Comparison of ENCODE assay signal across 1 cellular context in the genomic region with DNA sequence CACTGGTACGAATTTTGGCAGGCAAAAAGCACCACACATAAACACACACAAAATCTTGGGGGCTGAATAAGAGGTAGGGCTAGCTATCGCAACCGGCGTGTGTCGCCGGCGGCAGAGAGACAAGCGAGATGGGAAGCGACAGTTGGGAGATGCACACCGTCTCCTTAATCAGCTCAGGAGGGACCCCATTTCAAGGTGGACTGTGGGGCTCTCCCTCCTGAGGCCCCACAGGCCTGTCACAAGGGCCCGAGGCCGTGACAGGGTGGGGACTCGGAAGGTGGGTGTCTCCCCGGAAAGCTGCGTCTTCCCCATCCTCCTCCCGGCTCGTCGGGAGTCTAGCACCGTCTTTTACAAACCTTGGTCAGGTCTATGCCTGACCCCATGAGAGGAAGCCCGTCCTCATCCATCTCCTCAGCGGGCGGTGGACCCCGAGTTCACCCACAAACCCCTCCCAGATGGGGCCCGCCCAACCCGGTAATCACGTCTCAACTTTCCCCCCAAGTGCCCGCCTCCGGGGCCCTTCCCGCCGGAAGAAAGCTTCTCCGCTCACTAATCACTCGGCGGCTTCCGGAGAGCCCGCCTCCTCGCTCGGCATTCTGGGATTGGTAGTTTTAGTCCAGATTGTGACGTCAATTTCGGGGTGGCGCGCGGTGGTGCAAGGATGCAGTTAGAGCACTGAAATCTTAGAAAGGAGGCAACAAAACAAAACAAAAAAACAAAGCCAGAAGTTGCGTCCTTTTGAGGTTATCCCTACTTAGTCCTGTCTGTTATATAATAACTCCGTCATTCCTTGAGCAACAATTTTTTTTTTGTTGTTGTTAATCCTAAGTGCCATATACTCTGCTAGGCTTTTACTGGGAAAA.
TF ChIP-seq lines count a peak whose summit lies in the region.

A gene with protein sequence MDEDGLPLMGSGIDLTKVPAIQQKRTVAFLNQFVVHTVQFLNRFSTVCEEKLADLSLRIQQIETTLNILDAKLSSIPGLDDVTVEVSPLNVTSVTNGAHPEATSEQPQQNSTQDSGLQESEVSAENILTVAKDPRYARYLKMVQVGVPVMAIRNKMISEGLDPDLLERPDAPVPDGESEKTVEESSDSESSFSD (minus strand): TSS at position 436 of the 863 bp plus-strand sequence. CDS start 29 bp downstream, at position 407.

TF ChIP-seq in HepG2, 621 proteins besides CTCF, POLR2A, EP300 and RAD21 (continued from another document and continues in another):
- TF ChIP-seq PHB2 (IDR thresholded peaks at IDR 0.05; ENCODE audit: partially characterized antibody) = no peak
- peak; percentile 60 for TF ChIP-seq SP4 (CRISPR knock-in tag; IDR thresholded peaks at IDR 0.05)
- TF ChIP-seq CBX1 (IDR thresholded peaks at IDR 0.05; ENCODE audit: low read depth) = no peak
- TF ChIP-seq STAG1 (CRISPR knock-in tag; IDR thresholded peaks at IDR 0.05) = no peak
- peak; percentile 76; the same call in 1 of the 2 replicates for TF ChIP-seq YEATS2 (CRISPR knock-in tag; IDR thresholded peaks at IDR 0.05; ENCODE audit: borderline replicate concordance)
- no peak for TF ChIP-seq KDM6A (CRISPR knock-in tag; IDR thresholded peaks at IDR 0.05; ENCODE audit: low read depth)
- peak; percentile 46; the same call in 1 of the 2 replicates for TF ChIP-seq TBX2 (CRISPR knock-in tag; IDR thresholded peaks at IDR 0.05; ENCODE audit: borderline replicate concordance)
- TF ChIP-seq ZNF713 (CRISPR knock-in tag; IDR thresholded peaks at IDR 0.05) = no peak
- TF ChIP-seq, protein P1, sequence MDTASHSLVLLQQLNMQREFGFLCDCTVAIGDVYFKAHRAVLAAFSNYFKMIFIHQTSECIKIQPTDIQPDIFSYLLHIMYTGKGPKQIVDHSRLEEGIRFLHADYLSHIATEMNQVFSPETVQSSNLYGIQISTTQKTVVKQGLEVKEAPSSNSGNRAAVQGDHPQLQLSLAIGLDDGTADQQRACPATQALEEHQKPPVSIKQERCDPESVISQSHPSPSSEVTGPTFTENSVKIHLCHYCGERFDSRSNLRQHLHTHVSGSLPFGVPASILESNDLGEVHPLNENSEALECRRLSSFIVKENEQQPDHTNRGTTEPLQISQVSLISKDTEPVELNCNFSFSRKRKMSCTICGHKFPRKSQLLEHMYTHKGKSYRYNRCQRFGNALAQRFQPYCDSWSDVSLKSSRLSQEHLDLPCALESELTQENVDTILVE (CRISPR knock-in tag; IDR thresholded peaks at IDR 0.05) = no peak
- TF ChIP-seq SALL1 (CRISPR knock-in tag; IDR thresholded peaks at IDR 0.05) = peak; percentile 55; the same call in 1 of the 2 replicates
- TF ChIP-seq EHMT2 (IDR thresholded peaks at IDR 0.05; ENCODE audit: borderline replicate concordance, low read depth, low read length) = no peak; the same call in 1 of the 2 replicates
- TF ChIP-seq ZNF816 (CRISPR knock-in tag; IDR thresholded peaks at IDR 0.05; ENCODE audit: borderline replicate concordance) = no peak
- TF ChIP-seq SMARCC2 (IDR thresholded peaks at IDR 0.05) = no peak
- no peak for TF ChIP-seq ZNF337 (CRISPR knock-in tag; IDR thresholded peaks at IDR 0.05; ENCODE audit: borderline replicate concordance, low read depth)
- no peak for TF ChIP-seq ZSCAN25 (CRISPR knock-in tag; IDR thresholded peaks at IDR 0.05)
- TF ChIP-seq ZNF883 (CRISPR knock-in tag; IDR thresholded peaks at IDR 0.05; ENCODE audit: not compliant biosample characterization) = no peak
- no peak for TF ChIP-seq PRMT3 (CRISPR knock-in tag; IDR thresholded peaks at IDR 0.05; ENCODE audit: borderline replicate concordance, low read depth)
- no peak for TF ChIP-seq MAFK (conservative IDR thresholded peaks at IDR 0.05 in 1 of 2, IDR thresholded peaks at IDR 0.05 in 1 of 2; ENCODE audit: low read length in 2 of 2)
- TF ChIP-seq, protein P2, sequence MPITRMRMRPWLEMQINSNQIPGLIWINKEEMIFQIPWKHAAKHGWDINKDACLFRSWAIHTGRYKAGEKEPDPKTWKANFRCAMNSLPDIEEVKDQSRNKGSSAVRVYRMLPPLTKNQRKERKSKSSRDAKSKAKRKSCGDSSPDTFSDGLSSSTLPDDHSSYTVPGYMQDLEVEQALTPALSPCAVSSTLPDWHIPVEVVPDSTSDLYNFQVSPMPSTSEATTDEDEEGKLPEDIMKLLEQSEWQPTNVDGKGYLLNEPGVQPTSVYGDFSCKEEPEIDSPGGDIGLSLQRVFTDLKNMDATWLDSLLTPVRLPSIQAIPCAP (CRISPR knock-in tag; IDR thresholded peaks at IDR 0.05; ENCODE audit: low read depth) = no peak
- no peak for TF ChIP-seq ZNF326 (CRISPR knock-in tag; IDR thresholded peaks at IDR 0.05; ENCODE audit: borderline replicate concordance)
- no peak for TF ChIP-seq ZNF234 (CRISPR knock-in tag; conservative IDR thresholded peaks at IDR 0.05)
- TF ChIP-seq, protein P3, sequence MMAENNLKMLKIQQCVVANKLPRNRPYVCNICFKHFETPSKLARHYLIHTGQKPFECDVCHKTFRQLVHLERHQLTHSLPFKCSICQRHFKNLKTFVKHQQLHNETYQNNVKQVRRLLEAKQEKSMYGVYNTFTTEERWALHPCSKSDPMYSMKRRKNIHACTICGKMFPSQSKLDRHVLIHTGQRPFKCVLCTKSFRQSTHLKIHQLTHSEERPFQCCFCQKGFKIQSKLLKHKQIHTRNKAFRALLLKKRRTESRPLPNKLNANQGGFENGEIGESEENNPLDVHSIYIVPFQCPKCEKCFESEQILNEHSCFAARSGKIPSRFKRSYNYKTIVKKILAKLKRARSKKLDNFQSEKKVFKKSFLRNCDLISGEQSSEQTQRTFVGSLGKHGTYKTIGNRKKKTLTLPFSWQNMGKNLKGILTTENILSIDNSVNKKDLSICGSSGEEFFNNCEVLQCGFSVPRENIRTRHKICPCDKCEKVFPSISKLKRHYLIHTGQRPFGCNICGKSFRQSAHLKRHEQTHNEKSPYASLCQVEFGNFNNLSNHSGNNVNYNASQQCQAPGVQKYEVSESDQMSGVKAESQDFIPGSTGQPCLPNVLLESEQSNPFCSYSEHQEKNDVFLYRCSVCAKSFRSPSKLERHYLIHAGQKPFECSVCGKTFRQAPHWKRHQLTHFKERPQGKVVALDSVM (CRISPR knock-in tag; IDR thresholded peaks at IDR 0.05) = no peak
- TF ChIP-seq PAX8 (CRISPR knock-in tag; IDR thresholded peaks at IDR 0.05; ENCODE audit: borderline replicate concordance) = no peak
- TF ChIP-seq ZNF543 (CRISPR knock-in tag; IDR thresholded peaks at IDR 0.05) = no peak
- TF ChIP-seq, protein P4, sequence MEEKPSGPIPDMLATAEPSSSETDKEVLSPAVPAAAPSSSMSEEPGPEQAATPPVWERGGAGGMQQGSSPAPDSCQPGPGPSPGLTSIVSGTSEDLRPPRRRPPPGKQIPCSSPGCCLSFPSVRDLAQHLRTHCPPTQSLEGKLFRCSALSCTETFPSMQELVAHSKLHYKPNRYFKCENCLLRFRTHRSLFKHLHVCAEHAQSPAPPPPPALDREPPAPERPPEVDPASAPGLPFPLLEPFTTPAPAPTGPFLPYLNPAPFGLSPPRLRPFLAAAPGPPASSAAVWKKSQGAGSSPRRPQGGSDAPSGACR (CRISPR knock-in tag; IDR thresholded peaks at IDR 0.05) = peak; percentile 80; the same call in 1 of the 2 replicates
- TF ChIP-seq ATF7 (IDR thresholded peaks at IDR 0.05) = peak; percentile 50; the same call in 1 of the 2 replicates
- TF ChIP-seq ATF7 (CRISPR knock-in tag; IDR thresholded peaks at IDR 0.05) = peak; percentile 78
- TF ChIP-seq ZSCAN9 (CRISPR knock-in tag; IDR thresholded peaks at IDR 0.05; ENCODE audit: borderline replicate concordance) = no peak
- no peak for TF ChIP-seq HOXA7 (CRISPR knock-in tag; IDR thresholded peaks at IDR 0.05)
- peak; percentile 94 for TF ChIP-seq ZNF143 (CRISPR knock-in tag; IDR thresholded peaks at IDR 0.05)
- TF ChIP-seq ZNF746 (CRISPR knock-in tag; IDR thresholded peaks at IDR 0.05) = no peak
- TF ChIP-seq ZNF709 (CRISPR knock-in tag; IDR thresholded peaks at IDR 0.05) = no peak
- TF ChIP-seq ZNF17 (CRISPR knock-in tag; IDR thresholded peaks at IDR 0.05) = no peak
- no peak for TF ChIP-seq GPN1 (CRISPR knock-in tag; IDR thresholded peaks at IDR 0.05; ENCODE audit: borderline replicate concordance)
- no peak for TF ChIP-seq NFE2 (CRISPR knock-in tag; IDR thresholded peaks at IDR 0.05)
- TF ChIP-seq MXD4 (CRISPR knock-in tag; IDR thresholded peaks at IDR 0.05) = no peak
- TF ChIP-seq SAP130 (CRISPR knock-in tag; IDR thresholded peaks at IDR 0.05; ENCODE audit: low read depth) = peak; percentile 65
- TF ChIP-seq ZKSCAN1 (IDR thresholded peaks at IDR 0.05; ENCODE audit: low read length) = no peak
- peak; percentile 53; the same call in 1 of the 2 replicates for TF ChIP-seq ZNF225 (CRISPR knock-in tag; IDR thresholded peaks at IDR 0.05)
- TF ChIP-seq SIN3A (IDR thresholded peaks at IDR 0.05; ENCODE audit: borderline replicate concordance, low read depth, low read length) = 0 out of 2 replicates have a peak, but pooled peaks have one; percentile 52
- TF ChIP-seq GATAD2A (CRISPR knock-in tag; IDR thresholded peaks at IDR 0.05) = no peak
- TF ChIP-seq GLI4 (CRISPR knock-in tag; IDR thresholded peaks at IDR 0.05; ENCODE audit: borderline replicate concordance) = no peak
- no peak for TF ChIP-seq ZNF260 (CRISPR knock-in tag; IDR thresholded peaks at IDR 0.05; ENCODE audit: borderline replicate concordance, low read depth)
- TF ChIP-seq, protein P5, sequence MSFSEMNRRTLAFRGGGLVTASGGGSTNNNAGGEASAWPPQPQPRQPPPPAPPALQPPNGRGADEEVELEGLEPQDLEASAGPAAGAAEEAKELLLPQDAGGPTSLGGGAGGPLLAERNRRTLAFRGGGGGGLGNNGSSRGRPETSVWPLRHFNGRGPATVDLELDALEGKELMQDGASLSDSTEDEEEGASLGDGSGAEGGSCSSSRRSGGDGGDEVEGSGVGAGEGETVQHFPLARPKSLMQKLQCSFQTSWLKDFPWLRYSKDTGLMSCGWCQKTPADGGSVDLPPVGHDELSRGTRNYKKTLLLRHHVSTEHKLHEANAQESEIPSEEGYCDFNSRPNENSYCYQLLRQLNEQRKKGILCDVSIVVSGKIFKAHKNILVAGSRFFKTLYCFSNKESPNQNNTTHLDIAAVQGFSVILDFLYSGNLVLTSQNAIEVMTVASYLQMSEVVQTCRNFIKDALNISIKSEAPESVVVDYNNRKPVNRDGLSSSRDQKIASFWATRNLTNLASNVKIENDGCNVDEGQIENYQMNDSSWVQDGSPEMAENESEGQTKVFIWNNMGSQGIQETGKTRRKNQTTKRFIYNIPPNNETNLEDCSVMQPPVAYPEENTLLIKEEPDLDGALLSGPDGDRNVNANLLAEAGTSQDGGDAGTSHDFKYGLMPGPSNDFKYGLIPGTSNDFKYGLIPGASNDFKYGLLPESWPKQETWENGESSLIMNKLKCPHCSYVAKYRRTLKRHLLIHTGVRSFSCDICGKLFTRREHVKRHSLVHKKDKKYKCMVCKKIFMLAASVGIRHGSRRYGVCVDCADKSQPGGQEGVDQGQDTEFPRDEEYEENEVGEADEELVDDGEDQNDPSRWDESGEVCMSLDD (CRISPR knock-in tag; IDR thresholded peaks at IDR 0.05; ENCODE audit: borderline replicate concordance) = peak; percentile 88
- no peak for TF ChIP-seq ZNF775 (CRISPR knock-in tag; IDR thresholded peaks at IDR 0.05; ENCODE audit: borderline replicate concordance)
- TF ChIP-seq PPARG (CRISPR knock-in tag; conservative IDR thresholded peaks at IDR 0.05) = 0 out of 2 replicates have a peak, but pooled peaks have one; percentile 17
- TF ChIP-seq, protein P6, sequence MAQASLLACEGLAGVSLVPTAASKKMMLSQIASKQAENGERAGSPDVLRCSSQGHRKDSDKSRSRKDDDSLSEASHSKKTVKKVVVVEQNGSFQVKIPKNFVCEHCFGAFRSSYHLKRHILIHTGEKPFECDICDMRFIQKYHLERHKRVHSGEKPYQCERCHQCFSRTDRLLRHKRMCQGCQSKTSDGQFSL (CRISPR knock-in tag; IDR thresholded peaks at IDR 0.05) = no peak
- TF ChIP-seq, protein P7, sequence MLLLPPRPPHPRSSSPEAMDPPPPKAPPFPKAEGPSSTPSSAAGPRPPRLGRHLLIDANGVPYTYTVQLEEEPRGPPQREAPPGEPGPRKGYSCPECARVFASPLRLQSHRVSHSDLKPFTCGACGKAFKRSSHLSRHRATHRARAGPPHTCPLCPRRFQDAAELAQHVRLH (CRISPR knock-in tag; IDR thresholded peaks at IDR 0.05; ENCODE audit: borderline replicate concordance, low read depth) = no peak
- TF ChIP-seq XBP1 (CRISPR knock-in tag; IDR thresholded peaks at IDR 0.05) = no peak
- TF ChIP-seq ZSCAN20 (CRISPR knock-in tag; IDR thresholded peaks at IDR 0.05; ENCODE audit: borderline replicate concordance) = no peak
- TF ChIP-seq, protein P8, sequence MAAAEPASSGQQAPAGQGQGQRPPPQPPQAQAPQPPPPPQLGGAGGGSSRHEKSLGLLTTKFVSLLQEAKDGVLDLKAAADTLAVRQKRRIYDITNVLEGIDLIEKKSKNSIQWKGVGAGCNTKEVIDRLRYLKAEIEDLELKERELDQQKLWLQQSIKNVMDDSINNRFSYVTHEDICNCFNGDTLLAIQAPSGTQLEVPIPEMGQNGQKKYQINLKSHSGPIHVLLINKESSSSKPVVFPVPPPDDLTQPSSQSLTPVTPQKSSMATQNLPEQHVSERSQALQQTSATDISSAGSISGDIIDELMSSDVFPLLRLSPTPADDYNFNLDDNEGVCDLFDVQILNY (CRISPR knock-in tag; conservative IDR thresholded peaks at IDR 0.05) = no peak
- no peak for TF ChIP-seq ZNF557 (CRISPR knock-in tag; IDR thresholded peaks at IDR 0.05)
- peak; percentile 93 for TF ChIP-seq ELF1 (CRISPR knock-in tag; IDR thresholded peaks at IDR 0.05)
- no peak for TF ChIP-seq RXRB (CRISPR knock-in tag; IDR thresholded peaks at IDR 0.05; ENCODE audit: borderline replicate concordance)
- TF ChIP-seq SKI (IDR thresholded peaks at IDR 0.05; ENCODE audit: partially characterized antibody) = no peak
- no peak for TF ChIP-seq ZNF747 (CRISPR knock-in tag; IDR thresholded peaks at IDR 0.05; ENCODE audit: borderline replicate concordance)
- TF ChIP-seq, protein P9, sequence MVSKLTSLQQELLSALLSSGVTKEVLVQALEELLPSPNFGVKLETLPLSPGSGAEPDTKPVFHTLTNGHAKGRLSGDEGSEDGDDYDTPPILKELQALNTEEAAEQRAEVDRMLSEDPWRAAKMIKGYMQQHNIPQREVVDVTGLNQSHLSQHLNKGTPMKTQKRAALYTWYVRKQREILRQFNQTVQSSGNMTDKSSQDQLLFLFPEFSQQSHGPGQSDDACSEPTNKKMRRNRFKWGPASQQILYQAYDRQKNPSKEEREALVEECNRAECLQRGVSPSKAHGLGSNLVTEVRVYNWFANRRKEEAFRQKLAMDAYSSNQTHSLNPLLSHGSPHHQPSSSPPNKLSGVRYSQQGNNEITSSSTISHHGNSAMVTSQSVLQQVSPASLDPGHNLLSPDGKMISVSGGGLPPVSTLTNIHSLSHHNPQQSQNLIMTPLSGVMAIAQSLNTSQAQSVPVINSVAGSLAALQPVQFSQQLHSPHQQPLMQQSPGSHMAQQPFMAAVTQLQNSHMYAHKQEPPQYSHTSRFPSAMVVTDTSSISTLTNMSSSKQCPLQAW (CRISPR knock-in tag; IDR thresholded peaks at IDR 0.05) = peak; percentile 37; the same call in 1 of the 2 replicates
- TF ChIP-seq ZNF331 (CRISPR knock-in tag; IDR thresholded peaks at IDR 0.05) = no peak
- no peak for TF ChIP-seq ZNF672 (CRISPR knock-in tag; IDR thresholded peaks at IDR 0.05)
- no peak for TF ChIP-seq AHR (CRISPR knock-in tag; IDR thresholded peaks at IDR 0.05)
- TF ChIP-seq HCFC1 (IDR thresholded peaks at IDR 0.05; ENCODE audit: low read depth, low read length) = peak; percentile 88
- TF ChIP-seq PRPF4 (IDR thresholded peaks at IDR 0.05; ENCODE audit: low read depth, low read length, poor library complexity, severe bottlenecking) = no peak
- peak; percentile 65 for TF ChIP-seq SUZ12 (IDR thresholded peaks at IDR 0.05; ENCODE audit: low read depth, low read length)
- TF ChIP-seq SP140L (CRISPR knock-in tag; IDR thresholded peaks at IDR 0.05; ENCODE audit: borderline replicate concordance) = no peak
- TF ChIP-seq ZMYM4 (CRISPR knock-in tag; IDR thresholded peaks at IDR 0.05) = peak; percentile 64; the same call in 1 of the 2 replicates
- no peak for TF ChIP-seq NFRKB (IDR thresholded peaks at IDR 0.05)
